In the genomic region with DNA sequence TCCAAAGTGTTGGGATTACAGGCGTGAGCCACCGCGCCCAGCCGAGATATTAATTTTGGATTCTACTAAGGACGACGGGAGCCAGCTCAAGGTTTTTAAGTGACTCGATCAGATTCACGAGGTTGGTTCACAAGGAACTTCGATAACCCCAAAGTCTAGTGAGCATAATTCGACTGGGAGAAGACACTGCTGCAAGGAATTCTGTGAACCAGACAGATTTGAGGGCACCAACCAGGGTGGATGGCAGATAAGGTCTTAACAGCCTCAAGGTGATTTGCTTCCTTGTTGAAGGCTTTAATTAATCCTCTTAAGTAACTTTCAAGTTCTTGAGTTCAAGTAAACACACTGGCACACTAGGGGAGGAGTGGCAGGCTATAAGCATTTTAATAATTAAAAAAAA, we compare ENCODE assay signal across 8 cellular contexts. TPM values are rescaled to one million over a fixed set of nuclear protein-coding genes. Genes with fewer than 3 reads are reported as not detected.
DNase-seq lines count a peak whose midpoint lies in the region; ATAC-seq and TF ChIP-seq lines count a peak whose summit lies in the region.

No MANE protein-coding gene starts in this region.

- H3K4me1 Mint-ChIP-seq in IgD-negative memory B cell, result peaks cover 13 to 30% (median 26%) of the 10 kb centered on the region in 3 donors
- peaks cover 41% of the 10 kb centered on the region for H3K4me1 Mint-ChIP-seq in brain

- H3K27ac Mint-ChIP-seq in IgD-negative memory B cell (peak overlapping the region; percentile 97 to 100 (median 99)), brain (peak overlapping the region; percentile 97 to 100 (median 99))

- H3K4me3 Mint-ChIP-seq in IgD-negative memory B cell (peak overlapping the region; percentile 97 to 98 (median 98)), brain (peak overlapping the region; percentile 86 to 99 (median 94))

- H3K36me3 Mint-ChIP-seq in IgD-negative memory B cell (no peaks in the 10 kb centered on the region), brain (peaks cover 7% of the 10 kb centered on the region)

- ATAC-seq in lower lobe of right lung, result no peak
- no peak for ATAC-seq in upper lobe of right lung
- ATAC-seq in HG03139 (IDR thresholded peaks at IDR 0.05; ENCODE audit: unreplicated experiment), result no peak

- H3K4me3 ChIP-seq in AG09309 (ENCODE audit: control insufficient read depth, low read depth, low read length) (peak overlapping the region; percentile 93), lower lobe of right lung (peak overlapping the region; percentile 85), upper lobe of right lung (peak overlapping the region; percentile 96)

- TF ChIP-seq CTCF in AG09309 (IDR thresholded peaks at IDR 0.05; ENCODE audit: control insufficient read depth, insufficient read depth, low read depth, low read length, missing control alignments) (no peak), brain (conservative IDR thresholded peaks at IDR 0.05) (no peak), lower lobe of right lung (IDR thresholded peaks at IDR 0.05) (no peak), upper lobe of right lung (IDR thresholded peaks at IDR 0.05) (no peak)

- peaks cover 32% of the 10 kb centered on the region for H3K4me1 ChIP-seq in lower lobe of right lung
- peaks cover 22% of the 10 kb centered on the region for H3K4me1 ChIP-seq in upper lobe of right lung

- no peaks in the 10 kb centered on the region for H3K27me3 ChIP-seq in lower lobe of right lung (ENCODE audit: low read depth)
- H3K27me3 ChIP-seq in upper lobe of right lung, result no peaks in the 10 kb centered on the region

- H3K27me3 Mint-ChIP-seq in IgD-negative memory B cell (no peaks in the 10 kb centered on the region), brain (peaks cover 17% of the 10 kb centered on the region)

- DNase-seq in AG09309 (ENCODE audit: low read depth) (no peak), lower lobe of right lung (no peak), upper lobe of right lung (no peak), SK-N-DZ (ENCODE audit: low spot score) (no peak)
- DNase-seq in activated CD4-positive, CD25-positive, alpha-beta regulatory T cell treated with anti-CD3 and anti-CD28 coated beads, Interleukin-2, amount 50 U/mL, for 72 hours, result no peak

- intact Hi-C loops in lower lobe of right lung (cut with DNase I) (loop anchor here (5.0 kb wide), 1 partner anchor 135 kb away; no protein-coding TSS in a partner anchor), upper lobe of right lung (cut with DNase I) (no loop called here)

- H3K36me3 ChIP-seq in lower lobe of right lung, result peaks cover 4% of the 10 kb centered on the region
- peaks cover 6% of the 10 kb centered on the region for H3K36me3 ChIP-seq in upper lobe of right lung

- no peaks in the 10 kb centered on the region for H3K9me3 ChIP-seq in lower lobe of right lung
- no peaks in the 10 kb centered on the region for H3K9me3 ChIP-seq in upper lobe of right lung

- H3K27ac ChIP-seq in lower lobe of right lung, result peak overlapping the region; percentile 97
- H3K27ac ChIP-seq in upper lobe of right lung, result peak overlapping the region; percentile 98

- H3K9me3 Mint-ChIP-seq in IgD-negative memory B cell, result no peaks in the 10 kb centered on the region
- peaks cover 0 to 2% (median 0%) of the 10 kb centered on the region in 5 experiments for H3K9me3 Mint-ChIP-seq in brain

RNA-seq across cellular contexts. Expression of a gene that starts 1.1 kb away (rescaled TPM):
- 48.1 TPM for polyA plus RNA-seq in IgD-negative memory B cell
- 45.1 TPM for polyA plus RNA-seq in brain (ENCODE audit: insufficient read depth, low read depth, low replicate concordance)
- total RNA-seq in lower lobe of right lung, result 42.4 TPM
- total RNA-seq in upper lobe of right lung, result 45.8 TPM
- polyA plus RNA-seq in SK-N-DZ (2014; cell fraction: cytosol; rRNA removed), result 71.7 and 73.6 TPM in 2 replicates
- 211 and 242 TPM in 2 replicates for polyA plus RNA-seq in SK-N-DZ (2014; cell fraction: nucleus; rRNA removed)
